In the genomic region with DNA sequence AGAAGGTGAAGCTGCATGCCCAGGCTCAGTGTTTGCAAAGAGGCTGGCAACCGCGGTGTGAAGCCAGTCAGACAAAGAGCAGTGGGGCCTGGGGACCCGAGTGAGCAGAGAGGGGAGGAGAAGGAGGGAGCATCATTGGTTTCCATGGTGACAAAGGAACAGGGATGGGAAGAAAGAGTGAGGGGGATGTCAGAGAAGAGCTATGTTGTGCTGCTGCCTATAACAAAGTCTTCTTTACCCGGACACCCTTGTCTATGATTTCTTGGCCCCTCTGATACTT, we compare ENCODE assay signal across 1 cellular context.
TF ChIP-seq lines count a peak whose summit lies in the region.

No MANE protein-coding gene starts in this region.

TF ChIP-seq in WTC11, 78 proteins besides CTCF, POLR2A, EP300 and RAD21 (continued from another document):
- TF ChIP-seq, protein P1, sequence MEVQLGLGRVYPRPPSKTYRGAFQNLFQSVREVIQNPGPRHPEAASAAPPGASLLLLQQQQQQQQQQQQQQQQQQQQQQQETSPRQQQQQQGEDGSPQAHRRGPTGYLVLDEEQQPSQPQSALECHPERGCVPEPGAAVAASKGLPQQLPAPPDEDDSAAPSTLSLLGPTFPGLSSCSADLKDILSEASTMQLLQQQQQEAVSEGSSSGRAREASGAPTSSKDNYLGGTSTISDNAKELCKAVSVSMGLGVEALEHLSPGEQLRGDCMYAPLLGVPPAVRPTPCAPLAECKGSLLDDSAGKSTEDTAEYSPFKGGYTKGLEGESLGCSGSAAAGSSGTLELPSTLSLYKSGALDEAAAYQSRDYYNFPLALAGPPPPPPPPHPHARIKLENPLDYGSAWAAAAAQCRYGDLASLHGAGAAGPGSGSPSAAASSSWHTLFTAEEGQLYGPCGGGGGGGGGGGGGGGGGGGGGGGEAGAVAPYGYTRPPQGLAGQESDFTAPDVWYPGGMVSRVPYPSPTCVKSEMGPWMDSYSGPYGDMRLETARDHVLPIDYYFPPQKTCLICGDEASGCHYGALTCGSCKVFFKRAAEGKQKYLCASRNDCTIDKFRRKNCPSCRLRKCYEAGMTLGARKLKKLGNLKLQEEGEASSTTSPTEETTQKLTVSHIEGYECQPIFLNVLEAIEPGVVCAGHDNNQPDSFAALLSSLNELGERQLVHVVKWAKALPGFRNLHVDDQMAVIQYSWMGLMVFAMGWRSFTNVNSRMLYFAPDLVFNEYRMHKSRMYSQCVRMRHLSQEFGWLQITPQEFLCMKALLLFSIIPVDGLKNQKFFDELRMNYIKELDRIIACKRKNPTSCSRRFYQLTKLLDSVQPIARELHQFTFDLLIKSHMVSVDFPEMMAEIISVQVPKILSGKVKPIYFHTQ (CRISPR knock-in tag; IDR thresholded peaks at IDR 0.05) = no peak
